26 cellular contexts compared by ENCODE assay signal in the genomic region with DNA sequence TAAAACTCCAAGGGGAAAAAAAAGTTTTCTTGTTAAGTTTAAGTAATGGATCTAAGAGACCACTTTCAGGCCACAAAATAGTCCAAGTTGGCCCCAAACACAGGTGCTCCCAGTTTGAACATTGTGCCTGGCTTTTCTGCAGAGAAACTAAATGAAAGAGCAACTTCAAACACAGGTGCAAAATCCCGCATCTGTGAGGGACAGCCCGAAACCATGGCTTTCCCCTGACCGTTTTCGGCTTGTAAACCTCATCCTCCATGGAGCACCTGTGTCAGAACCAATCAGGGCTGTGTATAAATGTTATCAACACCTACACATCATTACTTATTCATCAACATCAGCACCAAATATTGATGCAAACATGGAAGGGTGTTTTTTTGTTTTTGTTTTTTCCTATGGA.
"Had no signal": no experiment of that assay in that cellular context is flagged by ENCODE, and none has a peak within 500 bp of the region (broad histone marks: within the 10 kb centered on the region; RNA-seq: fewer than 3 reads in every experiment).

No MANE protein-coding gene starts in this region.

- H3K4me1 ChIP-seq: left ventricle myocardium inferior, pancreas, prostate gland, stomach, tibial artery, upper lobe of right lung had no signal

- H3K4me3 Mint-ChIP-seq: mesothelial cell of epicardium; naive B cell; natural killer cell; nephron progenitor cell; stimulated activated naive B cell treated with anti-CD40 and anti-IgM and Interleukin-4, amounts not matched to agents 10 μg/mL and 1 μg/mL and 100 μg/mL, for 72 hours had no signal

- H3K36me3 Mint-ChIP-seq: mesothelial cell of epicardium; naive B cell; natural killer cell; stimulated activated naive B cell treated with anti-CD40 and anti-IgM and Interleukin-4, amounts not matched to agents 10 μg/mL and 1 μg/mL and 100 μg/mL, for 72 hours had no signal

- H3K27ac ChIP-seq: left ventricle myocardium inferior, pancreas, prostate gland, skin epidermis, stomach, thoracic aorta, tibial artery, upper lobe of right lung had no signal

- H3K36me3 ChIP-seq: left ventricle myocardium inferior, pancreas, prostate gland, stomach, thoracic aorta, tibial artery, upper lobe of right lung had no signal

- DNase-seq: left ventricle myocardium inferior; mesendoderm; naive B cell; natural killer cell; nucleus accumbens; pancreas; posterior cingulate gyrus; retina; right cardiac atrium; stimulated activated CD4-positive, alpha-beta T cell treated with anti-CD3 and anti-CD28 coated beads, Interleukin-12 subunit alpha, Interleukin-12 subunit beta, amount 100 ng/mL, for 4 hours; stimulated activated CD4-positive, alpha-beta T cell treated with anti-CD3 and anti-CD28 coated beads, Interleukin-15, amount 100 ng/mL, for 24 hours; stimulated activated CD4-positive, alpha-beta T cell treated with anti-CD3 and anti-CD28 coated beads, Interleukin-2, amount 100 ng/mL, for 24 hours; stimulated activated CD4-positive, alpha-beta T cell treated with anti-CD3 and anti-CD28 coated beads, Interleukin-4, amount 100 ng/mL, for 1 hour; stimulated activated naive B cell treated with anti-CD40 and anti-IgM and Interleukin-4, amounts not matched to agents 10 μg/mL and 1 μg/mL and 100 μg/mL, for 72 hours; stimulated activated naive CD8-positive, alpha-beta T cell treated with anti-CD3 and anti-CD28 coated beads, Interleukin-15, Interleukin-2, amounts not matched to agents 100 U/mL and 50 U/mL, for 24 hours; stomach; tibial artery; trophoblast cell; upper lobe of right lung had no signal

- H3K27ac Mint-ChIP-seq: mesothelial cell of epicardium; naive B cell; natural killer cell; stimulated activated naive B cell treated with anti-CD40 and anti-IgM and Interleukin-4, amounts not matched to agents 10 μg/mL and 1 μg/mL and 100 μg/mL, for 72 hours had no signal

- H3K4me1 Mint-ChIP-seq: natural killer cell; stimulated activated naive B cell treated with anti-CD40 and anti-IgM and Interleukin-4, amounts not matched to agents 10 μg/mL and 1 μg/mL and 100 μg/mL, for 72 hours had no signal

- H3K4me3 ChIP-seq: left ventricle myocardium inferior, lung, pancreas, prostate gland, skin epidermis, stomach, thoracic aorta, tibial artery, upper lobe of right lung had no signal

- H3K27me3 ChIP-seq: tibial artery had no signal

- ATAC-seq: natural killer cell; pancreas; right cardiac atrium; sciatic nerve; stimulated activated naive B cell treated with anti-CD40 and anti-IgM and Interleukin-4, amounts not matched to agents 10 μg/mL and 1 μg/mL and 100 μg/mL, for 72 hours; stimulated activated naive CD8-positive, alpha-beta T cell treated with anti-CD3 and anti-CD28 coated beads, Interleukin-15, Interleukin-2, amounts not matched to agents 100 U/mL and 50 U/mL, for 24 hours; upper lobe of right lung had no signal

- H3K9me3 ChIP-seq: left ventricle myocardium inferior, pancreas, prostate gland, stomach, thoracic aorta, tibial artery, upper lobe of right lung had no signal

- H3K9me3 Mint-ChIP-seq: mesothelial cell of epicardium; naive B cell; natural killer cell; nephron progenitor cell; stimulated activated naive B cell treated with anti-CD40 and anti-IgM and Interleukin-4, amounts not matched to agents 10 μg/mL and 1 μg/mL and 100 μg/mL, for 72 hours had no signal
